ENCODE assay signal across 28 cellular contexts in the genomic region with DNA sequence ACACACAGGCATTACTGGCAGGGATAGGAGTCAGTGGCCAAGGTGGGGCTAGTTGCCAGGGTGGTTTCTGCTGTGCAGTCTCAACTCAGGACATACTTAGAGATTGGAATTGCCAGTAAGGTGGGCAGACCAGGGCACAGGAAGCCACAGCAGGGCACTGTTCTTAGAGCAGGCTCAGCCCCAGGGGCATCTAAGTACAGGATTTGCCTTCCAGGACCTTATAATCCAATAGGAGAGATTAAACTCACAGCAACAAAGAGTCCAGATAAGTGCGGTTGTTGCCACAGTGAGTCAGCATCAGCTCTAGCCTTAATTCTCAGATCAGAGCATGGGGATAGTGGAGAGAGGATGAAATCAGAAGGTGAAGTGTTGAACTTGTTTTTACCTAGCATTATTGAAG.
DNase-seq lines count a peak whose midpoint lies in the region; ATAC-seq and TF ChIP-seq lines count a peak whose summit lies in the region.
"Had no signal": no experiment of that assay in that cellular context is flagged by ENCODE, and none has a peak within 500 bp of the region (broad histone marks: within the 10 kb centered on the region; RNA-seq: fewer than 3 reads in every experiment).

No MANE protein-coding gene starts in this region.

- no peaks in the 10 kb centered on the region for H3F3A ChIP-seq in smooth muscle cell (ENCODE audit: low read depth)

- TF ChIP-seq POLR2A in heart left ventricle (IDR thresholded peaks at IDR 0.05), result no peak

- no peaks in the 10 kb centered on the region for H3K27me3 ChIP-seq in WERI-Rb-1 (ENCODE audit: insufficient read depth, low read depth, severe bottlenecking)
- H3K27me3 ChIP-seq in smooth muscle cell (ENCODE audit: low read depth), result no peaks in the 10 kb centered on the region
- peaks cover 0 to 15% (median 0%) of the 10 kb centered on the region in 9 donors for H3K27me3 ChIP-seq in heart left ventricle
- H3K27me3 ChIP-seq: neutrophil, uterus had no signal

- no peak overlapping the region for H2AFZ ChIP-seq in smooth muscle cell (ENCODE audit: low read depth)

- H3K79me2 ChIP-seq in smooth muscle cell (ENCODE audit: low read depth), result no peaks in the 10 kb centered on the region

- H3K27ac ChIP-seq in WERI-Rb-1, result no peak overlapping the region; the same call in 1 of the 2 replicates
- no peak overlapping the region for H3K27ac ChIP-seq in smooth muscle cell (ENCODE audit: low read depth)
- H3K27ac ChIP-seq in heart left ventricle, result no peak overlapping the region
- H3K27ac ChIP-seq: epithelial cell of prostate, neutrophil, uterus had no signal

- H3K36me3 ChIP-seq in WERI-Rb-1 (no peaks in the 10 kb centered on the region), smooth muscle cell (ENCODE audit: low read depth) (no peaks in the 10 kb centered on the region), heart left ventricle (no peaks in the 10 kb centered on the region)
- H3K36me3 ChIP-seq: neutrophil, uterus had no signal

- H3K9me3 ChIP-seq in WERI-Rb-1 (ENCODE audit: severe bottlenecking) (no peaks in the 10 kb centered on the region), smooth muscle cell (replicated peaks; ENCODE audit: low read depth) (no peaks in the 10 kb centered on the region), heart left ventricle (no peaks in the 10 kb centered on the region)
- H3K9me3 ChIP-seq: neutrophil, SK-N-SH, uterus had no signal

- TF ChIP-seq CTCF in WERI-Rb-1 (IDR thresholded peaks at IDR 0.05; ENCODE audit: low read depth, low read length), result no peak
- no peak for TF ChIP-seq CTCF in fibroblast of pulmonary artery (IDR thresholded peaks at IDR 0.05; ENCODE audit: low read length, missing control alignments)
- TF ChIP-seq CTCF in smooth muscle cell (IDR thresholded peaks at IDR 0.05; ENCODE audit: borderline replicate concordance, insufficient read depth, poor library complexity, severe bottlenecking), result no peak
- TF ChIP-seq CTCF in heart left ventricle (IDR thresholded peaks at IDR 0.05), result no peak

- peak overlapping the region; percentile 14 for H3K4me2 ChIP-seq in smooth muscle cell
- H3K4me2 ChIP-seq: SK-N-SH had no signal

- no peak for ATAC-seq in heart left ventricle
- ATAC-seq: activated T-cell treated with anti-CD3 and anti-CD28 coated beads, Interleukin-2, amount 50 U/mL, for 4 hours; left lobe of liver; stimulated activated naive CD8-positive, alpha-beta T cell treated with anti-CD3 and anti-CD28 coated beads, Interleukin-15, amount 100 ng/mL, for 72 hours had no signal

- no peak overlapping the region for H3K9ac ChIP-seq in smooth muscle cell (ENCODE audit: low read depth)
- H3K9ac ChIP-seq: SK-N-SH had no signal

- DNase-seq in NCI-H226 (peak; percentile 30), WERI-Rb-1 (peak; percentile 80), fibroblast of pulmonary artery (ENCODE audit: low read depth) (peak; percentile 20), smooth muscle cell (lab: John Stamatoyannopoulos, UW; ENCODE audit: unreplicated experiment) (no peak), heart left ventricle (no peak), NAMALWA (ENCODE audit: low spot score) (no peak)
- DNase-seq in activated naive CD4-positive, alpha-beta T cell treated with anti-CD3 and anti-CD28 coated beads, Interleukin-2, amount 50 U/mL, for 16 hours, result no peak
- DNase-seq: activated CD4-positive, alpha-beta T cell treated with anti-CD3 and anti-CD28 coated beads, Interleukin-2, amount 10 ng/mL, durations not matched to agents 24 days and 14 days; activated gamma-delta T cell treated with Interleukin-2 at 50 U/mL for 16 hours; activated T-cell treated with anti-CD3 and anti-CD28 coated beads, Interleukin-2, amount 50 U/mL, for 4 hours; Calu3; foreskin melanocyte; hippocampal formation; immature natural killer cell; MM.1S; NCI-H1417; NCI-H2081; NCI-H345; NCI-H774; SK-N-SH; stimulated activated CD4-positive, alpha-beta T cell treated with anti-CD3 and anti-CD28 coated beads, Interleukin-1b, Interleukin-23, amount 100 ng/mL, for 48 hours; stimulated activated CD8-positive, alpha-beta memory T cell treated with anti-CD3 and anti-CD28 coated beads, Interleukin-4, amount 100 ng/mL, for 48 hours; stimulated activated naive CD8-positive, alpha-beta T cell treated with anti-CD3 and anti-CD28 coated beads, Interleukin-15, amount 100 ng/mL, for 72 hours; T-helper 2 cell; uterus had no signal

- no peaks in the 10 kb centered on the region for H4K20me1 ChIP-seq in smooth muscle cell (ENCODE audit: low read depth)

- no peaks in the 10 kb centered on the region for H3K4me1 ChIP-seq in smooth muscle cell (ENCODE audit: low read depth)
- H3K4me1 ChIP-seq in heart left ventricle, result no peaks in the 10 kb centered on the region
- H3K4me1 ChIP-seq: uterus had no signal

- WGBS in smooth muscle cell (ENCODE audit: low lambda C conversion rate), result 24% methylated on average over 1 of the region's 1 CpG
- WGBS in heart left ventricle, 4 donors, result 50 to 75% (median 59%) methylated on average over 1 of the region's 1 CpG

- no peak overlapping the region for H3K4me3 ChIP-seq in WERI-Rb-1 (ENCODE audit: low read depth, low read length)
- H3K4me3 ChIP-seq in fibroblast of pulmonary artery (replicated peaks; ENCODE audit: low read depth, low read length), result no peak overlapping the region
- no peak overlapping the region for H3K4me3 ChIP-seq in smooth muscle cell
- H3K4me3 ChIP-seq in heart left ventricle, result no peak overlapping the region
- H3K4me3 ChIP-seq: uterus had no signal

- intact Hi-C loops in heart left ventricle (cut with DNase I), result no loop called here

Comparison
In these comparisons a context has a peak if more than half of its experiments do, and no peak if none do; other contexts are left out.
1. DNase-seq: peak in NCI-H226 (single experiment), WERI-Rb-1 (single experiment) and fibroblast of pulmonary artery (single experiment); none in smooth muscle cell (single experiment), heart left ventricle (0 of 5), activated naive CD4-positive, alpha-beta T cell treated with anti-CD3 and anti-CD28 coated beads, Interleukin-2, amount 50 U/mL, for 16 hours (single experiment) and NAMALWA (single experiment).